In the genomic region with DNA sequence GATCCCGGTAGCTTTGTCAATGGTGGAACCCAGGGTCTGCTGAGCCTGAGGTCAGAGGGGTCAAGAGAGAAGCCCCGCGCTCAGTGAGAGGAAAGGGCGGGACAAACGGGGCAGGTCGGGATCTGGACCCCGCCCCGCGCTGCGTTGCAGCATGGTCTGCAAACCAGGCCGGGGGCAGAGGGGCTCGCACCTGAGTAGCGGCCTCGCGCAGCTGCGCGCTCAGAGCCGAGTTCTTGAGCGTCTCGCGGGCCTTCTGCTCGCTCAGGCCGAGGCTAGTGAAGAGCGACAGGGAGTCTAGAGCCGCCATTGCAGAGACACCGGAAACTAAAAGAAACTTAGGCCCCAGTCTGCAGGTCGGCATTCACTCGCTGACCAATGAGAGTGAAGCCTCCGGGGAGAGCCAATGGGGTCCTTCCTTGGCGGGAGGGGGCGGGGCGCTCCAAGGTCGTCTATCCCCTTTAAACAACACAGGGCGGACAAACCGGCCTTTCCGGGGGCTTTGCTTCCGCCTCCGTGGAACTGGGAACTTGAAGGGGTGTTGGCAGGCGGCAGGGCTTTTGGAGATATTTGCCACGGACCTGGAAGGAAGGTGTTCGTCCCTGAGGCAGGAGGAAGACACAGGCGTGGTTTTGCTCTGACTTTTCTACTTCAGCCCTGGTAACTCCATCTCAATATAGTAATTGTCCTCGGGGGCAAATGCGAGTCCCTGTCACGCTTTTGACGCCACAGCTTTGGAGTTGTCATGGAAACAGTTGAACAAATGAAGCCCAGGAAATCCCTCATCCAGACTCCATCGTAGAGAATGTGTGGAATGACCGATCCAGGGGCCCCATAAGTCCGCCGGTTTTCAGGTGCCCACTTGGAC, we compare ENCODE assay signal across 8 cellular contexts. TPM values are rescaled to one million over a fixed set of nuclear protein-coding genes. Genes with fewer than 3 reads are reported as not detected.
DNase-seq lines count a peak whose midpoint lies in the region; ATAC-seq, FAIRE-seq and TF ChIP-seq lines count a peak whose summit lies in the region.

TSS of gene QARS1 (minus strand) at position 331 of the 865 bp plus-strand sequence. CDS start at position 307, 24 bp downstream.

- no peaks in the 10 kb centered on the region for H4K20me1 ChIP-seq in KMS-11 (ENCODE audit: insufficient read depth)

- H3K9ac ChIP-seq in KMS-11: peak within 1 kb of the TSS; percentile 81

- H3K79me2 ChIP-seq in KMS-11 (ENCODE audit: insufficient read depth, low read depth): no peaks in the 10 kb centered on the region

- H3K36me3 ChIP-seq in KMS-11 (ENCODE audit: insufficient read depth): no peaks in the 10 kb centered on the region
- H3K36me3 ChIP-seq in muscle layer of duodenum (ENCODE audit: control insufficient read depth in 1 of 2, insufficient read depth in 2 of 2, low read length in 2 of 2): peaks cover 38 to 55% of the 10 kb centered on the region in 2 donors

- no peak for TF ChIP-seq CTCF in KMS-11 (conservative IDR thresholded peaks at IDR 0.05; ENCODE audit: low read depth, low read length)

- H3K9me3 ChIP-seq in muscle layer of duodenum (ENCODE audit: control insufficient read depth in 1 of 2, low read length in 2 of 2): no peaks in the 10 kb centered on the region

- H3K27ac ChIP-seq in KMS-11 (peak within 1 kb of the TSS; percentile 42), muscle layer of duodenum (ENCODE audit: low read length) (peak within 1 kb of the TSS; percentile 94)

- H3K4me2 ChIP-seq in KMS-11: peak within 1 kb of the TSS; percentile 67; the same call in 1 of the 2 replicates

- ATAC-seq in GM21619 (IDR thresholded peaks at IDR 0.05; ENCODE audit: unreplicated experiment): peak; percentile 95
- peak; percentile 96 for ATAC-seq in esophagus mucosa

- FAIRE-seq in RCC 7860 (lab: Jason Lieb, UNC): peak; percentile 84

- no peaks in the 10 kb centered on the region for H3K27me3 ChIP-seq in KMS-11 (ENCODE audit: insufficient read depth, low read depth)
- H3K27me3 ChIP-seq in muscle layer of duodenum (ENCODE audit: low read depth, low read length): no peaks in the 10 kb centered on the region

- DNase-seq in DMS153 (lab: John Stamatoyannopoulos, UW) (peak; percentile 59), RCC 7860 (ENCODE audit: low spot score) (peak; percentile 73)
- peak; percentile 92 for DNase-seq in activated T-cell treated with anti-CD3 and anti-CD28 coated beads, Interleukin-2, amount 50 U/mL, for 48 hours
- peak; percentile 83 for DNase-seq in stimulated activated CD8-positive, alpha-beta memory T cell treated with anti-CD3 and anti-CD28 coated beads, Interleukin-7, amount 100 ng/mL, for 24 hours (ENCODE audit: low read depth)

- H2AFZ ChIP-seq in KMS-11 (ENCODE audit: low read depth): peak within 1 kb of the TSS; percentile 89

- H3K4me1 ChIP-seq in KMS-11 (ENCODE audit: low read depth, poor library complexity, severe bottlenecking): no peaks in the 10 kb centered on the region
- peaks cover 9 to 20% of the 10 kb centered on the region in 2 donors for H3K4me1 ChIP-seq in muscle layer of duodenum (ENCODE audit: control insufficient read depth in 1 of 2, insufficient read depth in 2 of 2, low read length in 2 of 2)

- H3K4me3 ChIP-seq in KMS-11 (IDR thresholded peaks at IDR 0.05; ENCODE audit: insufficient read depth, low read depth, low read length) (peak within 1 kb of the TSS; percentile 37), muscle layer of duodenum (ENCODE audit: low read depth in 1 of 2, low read length in 2 of 2) (peak within 1 kb of the TSS; percentile 97 to 98)

RNA-seq across cellular contexts. Expression of gene QARS1, which starts in this region (rescaled TPM):
- total RNA-seq in esophagus mucosa: 252 TPM

Comparison
In these comparisons a context has a peak if more than half of its experiments do, and no peak if none do; other contexts are left out.
1. Peak in every context shown above with its lines: DNase-seq, ATAC-seq, H3K4me3 ChIP-seq and H3K27ac ChIP-seq.